In genomic region chr20:32517914-32518592, GRCh38 we compare ENCODE assay signal across 23 cellular contexts.
A peak's percentile ranks its signal among the peaks of the same experiment; 100 is the strongest.
DNase-seq lines count a peak whose midpoint lies in the region; ATAC-seq and TF ChIP-seq lines count a peak whose summit lies in the region.
"Had no signal": no experiment of that assay in that cellular context is flagged by ENCODE, and none has a peak within 500 bp of the region (broad histone marks: within the 10 kb centered on the region; RNA-seq: fewer than 3 reads in every experiment).

No MANE protein-coding gene starts in this region.

- TF ChIP-seq EP300 in SK-N-SH (IDR thresholded peaks at IDR 0.05; ENCODE audit: borderline replicate concordance in 1 of 2, low read depth in 1 of 2, low read length in 1 of 2): no peak

- POLR2A ChIA-PET in SK-N-SH (lab: Yijun Ruan, JAX): interaction anchor here (1.2 to 2.6 kb wide), 4 partner anchors 33 to 241 kb away, joined by 3 to 11 read pairs (median 4); partner anchors contain the start of gene KIF3B

- H3K9ac ChIP-seq in SK-N-SH: no peak overlapping the region
- no peak overlapping the region for H3K9ac ChIP-seq in neural progenitor cell

- H3K4me3 Mint-ChIP-seq in CD14-positive monocyte (no peak overlapping the region), endothelial cell (ENCODE audit: unreplicated experiment) (peak overlapping the region; percentile 29), neural progenitor cell (peak overlapping the region; percentile 55)
- H3K4me3 Mint-ChIP-seq: T-helper 17 cell had no signal

- H3K4me1 Mint-ChIP-seq in CD14-positive monocyte (peaks cover 47% of the 10 kb centered on the region), endothelial cell (ENCODE audit: unreplicated experiment) (peaks cover 69% of the 10 kb centered on the region), neural progenitor cell (peaks cover 64% of the 10 kb centered on the region)

- H3F3A ChIP-seq in SK-N-SH (replicated peaks; ENCODE audit: insufficient read depth) (no peaks in the 10 kb centered on the region), neural progenitor cell (ENCODE audit: low read depth) (no peaks in the 10 kb centered on the region)

- H3K9me3 ChIP-seq in SK-N-SH (no peaks in the 10 kb centered on the region), neural progenitor cell (ENCODE audit: low read depth) (no peaks in the 10 kb centered on the region)
- H3K9me3 ChIP-seq in effector memory CD4-positive, alpha-beta T cell (ENCODE audit: control insufficient read depth, low read length): no peaks in the 10 kb centered on the region
- H3K9me3 ChIP-seq: pancreas, SJCRH30, transverse colon had no signal

- H2AFZ ChIP-seq in SK-N-SH (ENCODE audit: low read depth) (no peak overlapping the region), neural progenitor cell (replicated peaks) (no peak overlapping the region)

- H3K4me2 ChIP-seq in SK-N-SH: no peak overlapping the region
- peak overlapping the region; percentile 21 for H3K4me2 ChIP-seq in neural progenitor cell

- H3K27me3 Mint-ChIP-seq in CD14-positive monocyte (ENCODE audit: low read depth in 3 of 3) (peaks cover 0 to 4% (median 0%) of the 10 kb centered on the region in 3 donors), endothelial cell (ENCODE audit: unreplicated experiment) (peaks cover 23% of the 10 kb centered on the region), neural progenitor cell (ENCODE audit: insufficient read depth, low read depth) (peaks cover 19% of the 10 kb centered on the region)
- H3K27me3 Mint-ChIP-seq: T-helper 17 cell had no signal

- H3K9me3 Mint-ChIP-seq in CD14-positive monocyte (peaks cover 0 to 2% (median 0%) of the 10 kb centered on the region in 7 donors), endothelial cell (ENCODE audit: unreplicated experiment) (no peaks in the 10 kb centered on the region), neural progenitor cell (peaks cover 3% of the 10 kb centered on the region)
- H3K9me3 Mint-ChIP-seq: H9 had no signal

- H3K27ac ChIP-seq in SK-N-SH (ENCODE audit: low read depth in 2 of 2, low read length in 1 of 2) (peak overlapping the region in 1 of 2 experiments; percentile 100; a peak in 2 of 4 replicates), neural progenitor cell (no peak overlapping the region)
- no peak overlapping the region for H3K27ac ChIP-seq in effector memory CD4-positive, alpha-beta T cell (ENCODE audit: insufficient read depth, low read length, poor library complexity, severe bottlenecking)
- H3K27ac ChIP-seq: 22Rv1, SJCRH30 had no signal

- intact Hi-C loops in CD14-positive monocyte (cut with micrococcal nuclease): no loop called here

- H3K9me2 ChIP-seq in SK-N-SH: no peaks in the 10 kb centered on the region

- WGBS in SK-N-SH (ENCODE audit: low lambda C conversion rate): 74% methylated on average over 11 of the region's 15 CpGs

- no peak for TF ChIP-seq RAD21 in SK-N-SH (IDR thresholded peaks at IDR 0.05; ENCODE audit: low read length)

- H3K36me3 ChIP-seq in SK-N-SH (replicated peaks in 1 of 2; ENCODE audit: control insufficient read depth in 1 of 2, insufficient read depth in 2 of 2, low read length in 1 of 2) (no peaks in the 10 kb centered on the region), neural progenitor cell (no peaks in the 10 kb centered on the region)
- peaks cover 53% of the 10 kb centered on the region for H3K36me3 ChIP-seq in effector memory CD4-positive, alpha-beta T cell (ENCODE audit: control insufficient read depth, insufficient read depth, low read length)
- H3K36me3 ChIP-seq: pancreas, SJCRH30, transverse colon had no signal

- no peak for TF ChIP-seq CTCF in SK-N-SH (IDR thresholded peaks at IDR 0.05)
- no peak for TF ChIP-seq CTCF in CD14-positive monocyte (IDR thresholded peaks at IDR 0.05)
- TF ChIP-seq CTCF in endothelial cell (IDR thresholded peaks at IDR 0.05; ENCODE audit: unreplicated experiment): no peak
- no peak for TF ChIP-seq CTCF in neural progenitor cell (IDR thresholded peaks at IDR 0.05)

- H3K4me3 ChIP-seq in SK-N-SH (ENCODE audit: low read depth in 2 of 2, low read length in 1 of 2) (no peak overlapping the region), neural progenitor cell (no peak overlapping the region)
- H3K4me3 ChIP-seq in effector memory CD4-positive, alpha-beta T cell (ENCODE audit: insufficient read depth, low read depth, low read length, poor library complexity, severe bottlenecking): no peak overlapping the region
- H3K4me3 ChIP-seq: pancreas, SJCRH30, transverse colon had no signal

- ATAC-seq in SK-N-SH treated with all-trans-retinoic acid at 6 μM for 48 hours: no peak
- no peak for ATAC-seq in GM21367 (IDR thresholded peaks at IDR 0.05; ENCODE audit: unreplicated experiment)
- no peak for ATAC-seq in HG03457 (IDR thresholded peaks at IDR 0.05; ENCODE audit: unreplicated experiment)
- ATAC-seq: PC-3, T-helper 17 cell had no signal

- H4K20me1 ChIP-seq in SK-N-SH (ENCODE audit: insufficient read depth) (no peaks in the 10 kb centered on the region), neural progenitor cell (ENCODE audit: low read depth) (peaks cover 5% of the 10 kb centered on the region)

- no peaks in the 10 kb centered on the region for H3K79me2 ChIP-seq in SK-N-SH (ENCODE audit: insufficient read depth)
- no peaks in the 10 kb centered on the region for H3K79me2 ChIP-seq in neural progenitor cell (ENCODE audit: low read depth)

- H3K27me3 ChIP-seq in SK-N-SH (ENCODE audit: insufficient read depth): no peaks in the 10 kb centered on the region
- H3K27me3 ChIP-seq in neural progenitor cell: no peaks in the 10 kb centered on the region
- H3K27me3 ChIP-seq in effector memory CD4-positive, alpha-beta T cell (replicated peaks; ENCODE audit: control insufficient read depth, insufficient read depth, low read length, poor library complexity, severe bottlenecking): no peaks in the 10 kb centered on the region
- H3K27me3 ChIP-seq: pancreas, transverse colon had no signal

- H3K27ac Mint-ChIP-seq in CD14-positive monocyte (no peak overlapping the region), endothelial cell (ENCODE audit: unreplicated experiment) (peak overlapping the region; percentile 96), neural progenitor cell (peak overlapping the region; percentile 60)
- H3K27ac Mint-ChIP-seq: H9, T-helper 17 cell had no signal

- peaks cover 0 to 74% of the 10 kb centered on the region in 2 experiments; a peak in 3 of 4 replicates for H3K4me1 ChIP-seq in SK-N-SH (ENCODE audit: control insufficient read depth in 1 of 2, insufficient read depth in 2 of 2, low read depth in 1 of 2, low read length in 1 of 2)
- peaks cover 24% of the 10 kb centered on the region for H3K4me1 ChIP-seq in neural progenitor cell
- H3K4me1 ChIP-seq in effector memory CD4-positive, alpha-beta T cell (ENCODE audit: control insufficient read depth, insufficient read depth, low read length, poor library complexity, severe bottlenecking): peaks cover 38% of the 10 kb centered on the region
- H3K4me1 ChIP-seq: pancreas had no signal

- H3K36me3 Mint-ChIP-seq in CD14-positive monocyte: peaks cover 18 to 23% of the 10 kb centered on the region in 2 donors
- H3K36me3 Mint-ChIP-seq in endothelial cell (ENCODE audit: low read depth, unreplicated experiment): peaks cover 26% of the 10 kb centered on the region
- peaks cover 6% of the 10 kb centered on the region for H3K36me3 Mint-ChIP-seq in neural progenitor cell

- CTCF ChIA-PET in SK-N-SH (lab: Yijun Ruan, JAX): interaction anchor here (0.6 to 13.1 kb wide), 7 partner anchors 9 to 159 kb away, joined by 3 to 326 read pairs (median 3); no protein-coding TSS in a partner anchor

- DNase-seq in SK-N-SH (peak; percentile 44), CD14-positive monocyte (ENCODE audit: low spot score) (peak; percentile 33), endothelial cell (ENCODE audit: low spot score) (no peak), neural progenitor cell (ENCODE audit: low spot score) (no peak)
- no peak for DNase-seq in effector memory CD4-positive, alpha-beta T cell
- DNase-seq: activated CD4-positive, alpha-beta T cell treated with anti-CD3 and anti-CD28 coated beads, Interleukin-2, amount 50 U/mL, for 1 hour; activated effector memory CD4-positive, alpha-beta T cell treated with anti-CD3 and anti-CD28 coated beads, Interleukin-2, amount 50 U/mL, for 16 hours; AML-193; Calu3; H9; NCI-H1092; NCI-H2029; PC-3; stimulated activated CD4-positive, alpha-beta T cell treated with anti-CD3 and anti-CD28 coated beads, Interleukin-2, amount 100 ng/mL, for 24 hours; stimulated activated naive CD4-positive, alpha-beta T cell treated with Interleukin-2 at 50 U/mL for 16 hours; T-helper 17 cell; transverse colon had no signal

TF ChIP-seq in SK-N-SH, 30 proteins besides CTCF, POLR2A, EP300 and RAD21 (continues in another document):
- TF ChIP-seq TEAD4 (IDR thresholded peaks at IDR 0.05; ENCODE audit: borderline replicate concordance, insufficient read depth): no peak
- no peak for TF ChIP-seq RCOR1 (IDR thresholded peaks at IDR 0.05; ENCODE audit: low read length)
- TF ChIP-seq JUND (IDR thresholded peaks at IDR 0.05): no peak

TF ChIP-seq in SK-N-SH treated with all-trans-retinoic acid at 6 μM for 48 hours, 23 proteins besides CTCF, POLR2A, EP300 and RAD21:
- TF ChIP-seq ZFP30 (CRISPR knock-in tag; IDR thresholded peaks at IDR 0.05) (no peak), SNAI2 (CRISPR knock-in tag; IDR thresholded peaks at IDR 0.05) (no peak), ZNF565 (CRISPR knock-in tag; conservative IDR thresholded peaks at IDR 0.05; ENCODE audit: low read depth) (no peak), PPARA (CRISPR knock-in tag; IDR thresholded peaks at IDR 0.05; ENCODE audit: borderline replicate concordance) (no peak), TCF4 (CRISPR knock-in tag; IDR thresholded peaks at IDR 0.05; ENCODE audit: borderline replicate concordance) (no peak)

Comparison
In these comparisons a context has a peak if more than half of its experiments do, and no peak if none do; other contexts are left out.
1. DNase-seq: peak in SK-N-SH (single experiment) and CD14-positive monocyte (single experiment); none in endothelial cell (single experiment), neural progenitor cell (single experiment) and effector memory CD4-positive, alpha-beta T cell (0 of 3).
2. H3K27ac Mint-ChIP-seq: peak in endothelial cell (single experiment) and neural progenitor cell (single experiment); none in CD14-positive monocyte (0 of 7).
3. H3K4me3 Mint-ChIP-seq: peak in endothelial cell (single experiment) and neural progenitor cell (single experiment); none in CD14-positive monocyte (0 of 2).